Comparison of ENCODE assay signal across 6 cellular contexts in the genomic region with DNA sequence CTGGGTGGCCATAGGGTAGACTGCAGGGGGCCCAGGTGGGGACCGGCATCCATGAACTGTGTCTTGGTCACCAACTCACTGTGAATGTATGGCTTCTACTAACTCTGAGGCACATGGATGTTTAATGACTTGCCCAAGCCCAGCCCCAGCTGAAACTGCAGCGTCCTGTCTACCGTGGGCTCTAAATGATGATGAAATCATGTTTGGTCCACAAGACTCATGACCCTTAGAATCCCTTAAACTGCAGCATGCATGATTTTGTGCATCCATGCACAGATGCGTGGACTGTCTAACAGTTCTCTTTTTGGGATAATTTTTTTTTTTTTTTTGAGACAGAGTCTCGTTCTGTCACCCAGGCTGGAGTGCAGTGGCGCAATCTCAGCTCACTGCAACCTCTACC.
"Had no signal": no experiment of that assay in that cellular context is flagged by ENCODE, and none has a peak within 500 bp of the region (broad histone marks: within the 10 kb centered on the region; RNA-seq: fewer than 3 reads in every experiment).

No MANE protein-coding gene starts in this region.

- DNase-seq: GM23248, GOT3, H9, HCEC 1CT, KBM-7 had no signal

- H3K27ac ChIP-seq: GM23248, KMS-11 had no signal

- H3K27ac Mint-ChIP-seq: H9 had no signal

- H3K4me3 ChIP-seq: GM23248 had no signal

- H3K4me3 Mint-ChIP-seq: H9 had no signal

- H3K9ac ChIP-seq: GM23248, KMS-11 had no signal

- H3K4me2 ChIP-seq: KMS-11 had no signal

- H2AFZ ChIP-seq: GM23248 had no signal
